ENCODE assay signal across 10 cellular contexts in genomic region chr3:157155591-157155990, GRCh38. TPM values are rescaled to one million over a fixed set of nuclear protein-coding genes. Genes with fewer than 3 reads are reported as not detected.
A peak's percentile ranks its signal among the peaks of the same experiment; 100 is the strongest.
DNase-seq lines count a peak whose midpoint lies in the region; ATAC-seq and TF ChIP-seq lines count a peak whose summit lies in the region.
"Had no signal": no experiment of that assay in that cellular context is flagged by ENCODE, and none has a peak within 500 bp of the region (broad histone marks: within the 10 kb centered on the region; RNA-seq: fewer than 3 reads in every experiment).

No MANE protein-coding gene starts in this region.

- H3K4me3 Mint-ChIP-seq in activated T-helper 2 cell treated with anti-CD3 and anti-CD28 coated beads, Interferon-gamma antibody, Interleukin-2, Interleukin-4, amounts not matched to agents 10 μg/mL and 5 μg/mL and 100 μg/mL, durations not matched to agents 14 hours and 24 hours and 36 hours (ENCODE audit: low read depth), result peak overlapping the region; percentile 99
- peak overlapping the region in 4 of 5 donors; percentile 22 to 98 (median 68) for H3K4me3 Mint-ChIP-seq in immature natural killer cell
- no peak overlapping the region for H3K4me3 Mint-ChIP-seq in stimulated activated memory B cell treated with anti-CD40 and anti-IgM and Interleukin-4, amounts not matched to agents 10 μg/mL and 1 μg/mL and 100 μg/mL, for 72 hours

- H3K9me3 Mint-ChIP-seq in activated T-helper 2 cell treated with anti-CD3 and anti-CD28 coated beads, Interferon-gamma antibody, Interleukin-2, Interleukin-4, amounts not matched to agents 10 μg/mL and 5 μg/mL and 100 μg/mL, durations not matched to agents 14 hours and 24 hours and 36 hours, result no peaks in the 10 kb centered on the region
- H3K9me3 Mint-ChIP-seq in immature natural killer cell, result no peaks in the 10 kb centered on the region
- no peaks in the 10 kb centered on the region for H3K9me3 Mint-ChIP-seq in stimulated activated memory B cell treated with anti-CD40 and anti-IgM and Interleukin-4, amounts not matched to agents 10 μg/mL and 1 μg/mL and 100 μg/mL, for 72 hours

- H3K27me3 Mint-ChIP-seq in activated T-helper 2 cell treated with anti-CD3 and anti-CD28 coated beads, Interferon-gamma antibody, Interleukin-2, Interleukin-4, amounts not matched to agents 10 μg/mL and 5 μg/mL and 100 μg/mL, durations not matched to agents 14 hours and 24 hours and 36 hours (ENCODE audit: low read depth), result no peaks in the 10 kb centered on the region
- peaks cover 19 to 27% (median 21%) of the 10 kb centered on the region in 3 donors for H3K27me3 Mint-ChIP-seq in immature natural killer cell (ENCODE audit: low read depth in 3 of 3)
- H3K27me3 Mint-ChIP-seq in stimulated activated memory B cell treated with anti-CD40 and anti-IgM and Interleukin-4, amounts not matched to agents 10 μg/mL and 1 μg/mL and 100 μg/mL, for 72 hours, result no peaks in the 10 kb centered on the region

- DNase-seq in right cardiac atrium (no peak), heart left ventricle (no peak), immature natural killer cell (no peak), vagina (ENCODE audit: extremely low spot score in 2 of 2) (no peak), sciatic nerve (ENCODE audit: low spot score) (no peak), foreskin keratinocyte (no peak)
- no peak for DNase-seq in activated T-helper 2 cell treated with anti-CD3 and anti-CD28 coated beads, Interferon-gamma antibody, Interleukin-2, Interleukin-4, amounts not matched to agents 10 μg/mL and 5 μg/mL and 100 μg/mL, durations not matched to agents 14 hours and 24 hours and 36 hours (ENCODE audit: low spot score)
- DNase-seq: KBM-7, NCI-H510A treated with DMSO at 0.1 percent for 48 hours had no signal

- WGBS in right cardiac atrium, result 53% methylated on average over 3 of the region's 3 CpGs
- 51 to 61% (median 54%) methylated on average over 3 of the region's 3 CpGs for whole genome bisulfite sequencing in heart left ventricle, 4 donors

- peaks cover 86% of the 10 kb centered on the region for H3K36me3 Mint-ChIP-seq in activated T-helper 2 cell treated with anti-CD3 and anti-CD28 coated beads, Interferon-gamma antibody, Interleukin-2, Interleukin-4, amounts not matched to agents 10 μg/mL and 5 μg/mL and 100 μg/mL, durations not matched to agents 14 hours and 24 hours and 36 hours (ENCODE audit: low read depth)
- H3K36me3 Mint-ChIP-seq in immature natural killer cell, result peaks cover 20 to 65% (median 45%) of the 10 kb centered on the region in 3 donors
- H3K36me3 Mint-ChIP-seq in stimulated activated memory B cell treated with anti-CD40 and anti-IgM and Interleukin-4, amounts not matched to agents 10 μg/mL and 1 μg/mL and 100 μg/mL, for 72 hours, result peaks cover 63% of the 10 kb centered on the region

- no peaks in the 10 kb centered on the region for H3K9me3 ChIP-seq in right cardiac atrium (ENCODE audit: control insufficient read depth, low read length)
- H3K9me3 ChIP-seq in heart left ventricle, result no peaks in the 10 kb centered on the region
- H3K9me3 ChIP-seq in vagina, result no peaks in the 10 kb centered on the region

- no peaks in the 10 kb centered on the region for H3K4me1 ChIP-seq in right cardiac atrium (ENCODE audit: control insufficient read depth, insufficient read depth, low read length)
- H3K4me1 ChIP-seq in heart left ventricle, result peaks cover 20 to 70% (median 57%) of the 10 kb centered on the region in 12 donors
- H3K4me1 ChIP-seq in vagina, result peaks cover 56% of the 10 kb centered on the region
- peaks cover 43% of the 10 kb centered on the region for H3K4me1 ChIP-seq in foreskin keratinocyte

- ATAC-seq in right cardiac atrium, result no peak
- no peak for ATAC-seq in heart left ventricle
- ATAC-seq in sciatic nerve, result no peak
- no peak for ATAC-seq in foreskin keratinocyte
- no peak for ATAC-seq in stimulated activated memory B cell treated with anti-CD40 and anti-IgM and Interleukin-4, amounts not matched to agents 10 μg/mL and 1 μg/mL and 100 μg/mL, for 72 hours

- no peak overlapping the region for H3K27ac ChIP-seq in right cardiac atrium (ENCODE audit: low read length)
- peak overlapping the region in 1 of 12 donors; percentile 7 for H3K27ac ChIP-seq in heart left ventricle
- H3K27ac ChIP-seq in vagina, result peak overlapping the region; percentile 15
- H3K27ac ChIP-seq in foreskin keratinocyte, result no peak overlapping the region

- peak overlapping the region; percentile 23 for H3K4me3 ChIP-seq in right cardiac atrium (ENCODE audit: low read length)
- peak overlapping the region in 3 of 12 donors; percentile 30 to 97 (median 92) for H3K4me3 ChIP-seq in heart left ventricle
- H3K4me3 ChIP-seq in vagina, result no peak overlapping the region

- H3K36me3 ChIP-seq in heart left ventricle (peaks cover 3 to 85% (median 82%) of the 10 kb centered on the region in 9 donors), vagina (peaks cover 0 to 72% of the 10 kb centered on the region in 2 donors)

- intact Hi-C loops in right cardiac atrium (cut with DNase I) (no loop called here), heart left ventricle (cut with DNase I) (loop anchor here in 1 of 10 donors (10.0 kb wide), 1 partner anchor 89 kb away; no protein-coding TSS in a partner anchor), vagina (cut with DNase I) (no loop called here), sciatic nerve (cut with DNase I) (no loop called here)
- intact Hi-C loops in activated T-helper 2 cell treated with anti-CD3 and anti-CD28 coated beads, Interferon-gamma antibody, Interleukin-2, Interleukin-4, amounts not matched to agents 10 μg/mL and 5 μg/mL and 100 μg/mL, durations not matched to agents 14 hours and 24 hours and 36 hours (cut with micrococcal nuclease), result loop anchor here (5.0 kb wide), 1 partner anchor 338 kb away; no protein-coding TSS in a partner anchor

- no peaks in the 10 kb centered on the region for H3K27me3 ChIP-seq in right cardiac atrium (ENCODE audit: control insufficient read depth, insufficient read depth)
- no peaks in the 10 kb centered on the region for H3K27me3 ChIP-seq in heart left ventricle
- no peaks in the 10 kb centered on the region for H3K27me3 ChIP-seq in vagina
- H3K27me3 ChIP-seq in foreskin keratinocyte, result no peaks in the 10 kb centered on the region

- H3K4me1 Mint-ChIP-seq in activated T-helper 2 cell treated with anti-CD3 and anti-CD28 coated beads, Interferon-gamma antibody, Interleukin-2, Interleukin-4, amounts not matched to agents 10 μg/mL and 5 μg/mL and 100 μg/mL, durations not matched to agents 14 hours and 24 hours and 36 hours (ENCODE audit: low read depth), result peaks cover 65% of the 10 kb centered on the region
- H3K4me1 Mint-ChIP-seq in immature natural killer cell, result peaks cover 64 to 85% of the 10 kb centered on the region in 2 donors
- peaks cover 51% of the 10 kb centered on the region for H3K4me1 Mint-ChIP-seq in stimulated activated memory B cell treated with anti-CD40 and anti-IgM and Interleukin-4, amounts not matched to agents 10 μg/mL and 1 μg/mL and 100 μg/mL, for 72 hours

- no peak overlapping the region for H3K27ac Mint-ChIP-seq in activated T-helper 2 cell treated with anti-CD3 and anti-CD28 coated beads, Interferon-gamma antibody, Interleukin-2, Interleukin-4, amounts not matched to agents 10 μg/mL and 5 μg/mL and 100 μg/mL, durations not matched to agents 14 hours and 24 hours and 36 hours
- peak overlapping the region in 5 of 6 donors; percentile 9 to 62 (median 35) for H3K27ac Mint-ChIP-seq in immature natural killer cell
- no peak overlapping the region for H3K27ac Mint-ChIP-seq in stimulated activated memory B cell treated with anti-CD40 and anti-IgM and Interleukin-4, amounts not matched to agents 10 μg/mL and 1 μg/mL and 100 μg/mL, for 72 hours

- TF ChIP-seq CTCF in heart left ventricle (IDR thresholded peaks at IDR 0.05) (no peak), vagina (IDR thresholded peaks at IDR 0.05) (no peak), foreskin keratinocyte (conservative IDR thresholded peaks at IDR 0.05) (no peak)

- TF ChIP-seq POLR2A in heart left ventricle (IDR thresholded peaks at IDR 0.05) (no peak), vagina (IDR thresholded peaks at IDR 0.05) (no peak)

RNA-seq across cellular contexts. Expression of gene CCNL1, which starts 4.4 kb away (rescaled TPM):
- total RNA-seq in right cardiac atrium (10 to 100 TPM; 30.1 to 60.6 (median 41.2) TPM), heart left ventricle (10 to 100 TPM; 15.5 to 66.7 (median 26.8) TPM), vagina (269 TPM), sciatic nerve (222 TPM), foreskin keratinocyte (59.0 and 65.0 TPM in 2 replicates)
- polyA plus RNA-seq in right cardiac atrium (39.4 TPM), heart left ventricle (10 to 100 TPM; 19.4 to 25.3 TPM), immature natural killer cell (10 to 100 TPM; 35.3 to 87.6 (median 44.2) TPM), foreskin keratinocyte (21.4 and 23.7 TPM in 2 replicates)
- total RNA-seq in activated T-helper 2 cell treated with anti-CD3 and anti-CD28 coated beads, Interferon-gamma antibody, Interleukin-2, Interleukin-4, amounts not matched to agents 10 μg/mL and 5 μg/mL and 100 μg/mL, durations not matched to agents 14 hours and 24 hours and 36 hours, result 160 and 167 TPM in 2 replicates

Comparison
In these comparisons a context has a peak if more than half of its experiments do, and no peak if none do; other contexts are left out.
1. H3K27ac Mint-ChIP-seq: peak in immature natural killer cell (5 of 6); none in activated T-helper 2 cell treated with anti-CD3 and anti-CD28 coated beads, Interferon-gamma antibody, Interleukin-2, Interleukin-4, amounts not matched to agents 10 μg/mL and 5 μg/mL and 100 μg/mL, durations not matched to agents 14 hours and 24 hours and 36 hours (single experiment) and stimulated activated memory B cell treated with anti-CD40 and anti-IgM and Interleukin-4, amounts not matched to agents 10 μg/mL and 1 μg/mL and 100 μg/mL, for 72 hours (single experiment).